20 cellular contexts compared by ENCODE assay signal in genomic region chr12:26773313-26774104, GRCh38.
DNase-seq lines count a peak whose midpoint lies in the region; ATAC-seq and TF ChIP-seq lines count a peak whose summit lies in the region.
"Had no signal": no experiment of that assay in that cellular context is flagged by ENCODE, and none has a peak within 500 bp of the region (broad histone marks: within the 10 kb centered on the region; RNA-seq: fewer than 3 reads in every experiment).

No MANE protein-coding gene starts in this region.

- peaks cover 5% of the 10 kb centered on the region for H3K9me3 Mint-ChIP-seq in memory B cell
- H3K9me3 Mint-ChIP-seq: natural killer cell had no signal

- DNase-seq in COR-L47 (lab: John Stamatoyannopoulos, UW) (peak; percentile 1), NCI-H1105 (lab: John Stamatoyannopoulos, UW) (peak; percentile 54), NCI-H82 (lab: John Stamatoyannopoulos, UW) (peak; percentile 71), memory B cell (ENCODE audit: low spot score in 2 of 2) (no peak)
- no peak for DNase-seq in stimulated activated CD4-positive, alpha-beta T cell treated with anti-CD3 and anti-CD28 coated beads, Interleukin-15, amount 100 ng/mL, for 24 hours
- DNase-seq: activated CD4-positive, alpha-beta T cell treated with anti-CD3 and anti-CD28 coated beads, Interleukin-2, amount 10 ng/mL, durations not matched to agents 7 days and 5 days; C1 segment of cervical spinal cord; foreskin fibroblast; IMR-90; natural killer cell; NCI-H226; right cardiac atrium; upper lobe of left lung had no signal

- no peak overlapping the region for H3K4me3 Mint-ChIP-seq in memory B cell
- H3K4me3 Mint-ChIP-seq: activated CD4-positive, alpha-beta T cell treated with anti-CD3 and anti-CD28 coated beads, Interleukin-2, amount 10 ng/mL, durations not matched to agents 7 days and 5 days; mesothelial cell of epicardium; natural killer cell; T-helper 2 cell treated with Interferon-gamma antibody and Interleukin-4, amounts not matched to agents 5 μg/mL and 100 μg/mL, for 36 hours had no signal

- ATAC-seq in memory B cell (ENCODE audit: low read depth): no peak
- no peak for ATAC-seq in GM18511 (IDR thresholded peaks at IDR 0.05; ENCODE audit: unreplicated experiment)
- ATAC-seq in GM18502 (IDR thresholded peaks at IDR 0.05; ENCODE audit: poor library complexity, unreplicated experiment): no peak
- ATAC-seq in SK-N-SH treated with all-trans-retinoic acid at 6 μM for 48 hours: no peak
- ATAC-seq: activated naive CD4-positive, alpha-beta T cell treated with anti-CD3 and anti-CD28 coated beads, Interleukin-2, amount 50 U/mL, for 72 hours; left lobe of liver; natural killer cell; right cardiac atrium had no signal

- H3K36me3 Mint-ChIP-seq in memory B cell: peaks cover 32% of the 10 kb centered on the region

- H3K27ac Mint-ChIP-seq in memory B cell: peak overlapping the region; percentile 69
- H3K27ac Mint-ChIP-seq: activated CD4-positive, alpha-beta T cell treated with anti-CD3 and anti-CD28 coated beads, Interleukin-2, amount 10 ng/mL, durations not matched to agents 7 days and 5 days; activated naive CD4-positive, alpha-beta T cell treated with anti-CD3 and anti-CD28 coated beads, Interleukin-2, amount 50 U/mL, for 72 hours; mesothelial cell of epicardium; natural killer cell; T-helper 2 cell treated with Interferon-gamma antibody and Interleukin-4, amounts not matched to agents 5 μg/mL and 100 μg/mL, for 36 hours had no signal

- H3K27me3 Mint-ChIP-seq in memory B cell: no peaks in the 10 kb centered on the region
- H3K27me3 Mint-ChIP-seq: activated CD4-positive, alpha-beta T cell treated with anti-CD3 and anti-CD28 coated beads, Interleukin-2, amount 10 ng/mL, durations not matched to agents 7 days and 5 days had no signal

- peaks cover 24% of the 10 kb centered on the region for H3K4me1 Mint-ChIP-seq in memory B cell
- H3K4me1 Mint-ChIP-seq: mesothelial cell of epicardium had no signal

TF ChIP-seq in SK-N-SH treated with all-trans-retinoic acid at 6 μM for 48 hours, 23 proteins besides CTCF, POLR2A, EP300 and RAD21:
- TF ChIP-seq CSRNP3 (CRISPR knock-in tag; IDR thresholded peaks at IDR 0.05) (no peak), ZNF565 (CRISPR knock-in tag; conservative IDR thresholded peaks at IDR 0.05; ENCODE audit: low read depth) (no peak), ZNF70 (CRISPR knock-in tag; IDR thresholded peaks at IDR 0.05) (no peak), ZFP3 (CRISPR knock-in tag; IDR thresholded peaks at IDR 0.05) (no peak), ISL1 (CRISPR knock-in tag; IDR thresholded peaks at IDR 0.05) (no peak), ZC3H10 (CRISPR knock-in tag; IDR thresholded peaks at IDR 0.05) (no peak), ESRRG (CRISPR knock-in tag; IDR thresholded peaks at IDR 0.05) (no peak), ZNF8 (CRISPR knock-in tag; IDR thresholded peaks at IDR 0.05) (no peak), PATZ1 (CRISPR knock-in tag; IDR thresholded peaks at IDR 0.05; ENCODE audit: borderline replicate concordance) (no peak), CSDC2 (CRISPR knock-in tag; IDR thresholded peaks at IDR 0.05) (no peak), PPARA (CRISPR knock-in tag; IDR thresholded peaks at IDR 0.05; ENCODE audit: borderline replicate concordance) (no peak), BACH2 (CRISPR knock-in tag; IDR thresholded peaks at IDR 0.05; ENCODE audit: borderline replicate concordance) (no peak), GLIS3 (CRISPR knock-in tag; IDR thresholded peaks at IDR 0.05) (no peak), CREB5 (CRISPR knock-in tag; IDR thresholded peaks at IDR 0.05; ENCODE audit: low read depth) (no peak), TCF4 (CRISPR knock-in tag; IDR thresholded peaks at IDR 0.05; ENCODE audit: borderline replicate concordance) (no peak)

Comparison
In these comparisons a context has a peak if more than half of its experiments do, and no peak if none do; other contexts are left out.
1. DNase-seq: peak in COR-L47 (single experiment), NCI-H1105 (single experiment) and NCI-H82 (single experiment); none in memory B cell (0 of 2) and stimulated activated CD4-positive, alpha-beta T cell treated with anti-CD3 and anti-CD28 coated beads, Interleukin-15, amount 100 ng/mL, for 24 hours (single experiment).